23 cellular contexts compared by ENCODE assay signal in the genomic region with DNA sequence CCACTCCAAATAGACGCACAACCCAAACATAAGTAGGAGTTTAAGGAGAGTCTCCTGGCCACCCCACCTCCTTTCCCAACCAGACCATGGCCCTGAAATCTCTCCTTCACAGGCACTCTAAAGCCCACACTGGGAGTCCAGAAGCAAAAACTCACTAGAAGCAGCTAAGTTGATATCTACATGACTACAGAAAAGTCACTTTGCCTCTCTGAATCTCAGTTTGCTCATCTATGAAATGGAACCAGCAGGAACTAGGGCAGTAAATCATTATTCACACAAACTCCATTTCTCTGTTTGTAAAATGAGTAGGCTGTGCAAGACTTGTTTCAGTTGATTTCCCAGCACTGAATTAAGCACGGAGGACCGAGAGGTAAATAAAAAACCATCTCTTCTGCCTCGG. TPM values are rescaled to one million over a fixed set of nuclear protein-coding genes. Genes with fewer than 3 reads are reported as not detected.
DNase-seq lines count a peak whose midpoint lies in the region; ATAC-seq, FAIRE-seq and TF ChIP-seq lines count a peak whose summit lies in the region.
"Had no signal": no experiment of that assay in that cellular context is flagged by ENCODE, and none has a peak within 500 bp of the region (broad histone marks: within the 10 kb centered on the region; RNA-seq: fewer than 3 reads in every experiment).

No MANE protein-coding gene starts in this region.

- FAIRE-seq in GM12878 (lab: Jason Lieb, UNC) = no peak
- FAIRE-seq: G401.6 had no signal

- SMC1A ChIA-PET in GM12878 (lab: Charles Lee; ENCODE audit: uncharacterized antibody, unreplicated experiment) = interaction anchor here (1.1 to 1.3 kb wide), 2 partner anchors 9 to 59 kb away, joined by 3 to 4 read pairs; no protein-coding TSS in a partner anchor

- TF ChIP-seq CTCF in HCT116 (IDR thresholded peaks at IDR 0.05 in 2 of 3, conservative IDR thresholded peaks at IDR 0.05 in 1 of 3; ENCODE audit: borderline replicate concordance in 1 of 3, insufficient read depth in 1 of 3, low read depth in 2 of 3, low read length in 2 of 3) (no peak), GM12878 (IDR thresholded peaks at IDR 0.05 in 2 of 3, conservative IDR thresholded peaks at IDR 0.05 in 1 of 3; ENCODE audit: control insufficient read depth in 2 of 3, extremely low read depth in 1 of 3, insufficient read depth in 1 of 3, low read depth in 3 of 3, low read length in 3 of 3) (no peak), uterus (IDR thresholded peaks at IDR 0.05) (no peak), mammary epithelial cell (conservative IDR thresholded peaks at IDR 0.05 in 1 of 2, IDR thresholded peaks at IDR 0.05 in 1 of 2; ENCODE audit: extremely low read depth in 1 of 2, insufficient read depth in 1 of 2, low read depth in 1 of 2, low read length in 2 of 2) (no peak)

- peaks cover 6% of the 10 kb centered on the region for H3K4me1 Mint-ChIP-seq in activated T-cell treated with anti-CD3 and anti-CD28 coated beads, Interleukin-2, amount 50 U/mL, for 4 hours (ENCODE audit: low read depth)

- H3K4me3 ChIP-seq in BLaER1 = no peak overlapping the region
- no peak overlapping the region for H3K4me3 ChIP-seq in HCT116 (replicated peaks in 1 of 2; ENCODE audit: low read depth in 1 of 2, low read length in 2 of 2)
- H3K4me3 ChIP-seq in GM12878 = no peak overlapping the region
- H3K4me3 ChIP-seq in mesendoderm (ENCODE audit: low read length) = no peak overlapping the region
- H3K4me3 ChIP-seq in uterus = no peak overlapping the region
- H3K4me3 ChIP-seq in mammary epithelial cell (replicated peaks in 1 of 3; ENCODE audit: insufficient read depth in 1 of 3, low read depth in 2 of 3, low read length in 3 of 3) = no peak overlapping the region
- H3K4me3 ChIP-seq: MG63 had no signal

- no peak overlapping the region for H3K23ac ChIP-seq in mesendoderm (ENCODE audit: low read length)

- H3K27ac ChIP-seq in BLaER1 = no peak overlapping the region
- no peak overlapping the region for H3K27ac ChIP-seq in HCT116 (ENCODE audit: low read depth, low read length)
- H3K27ac ChIP-seq in GM12878 (ENCODE audit: control insufficient read depth, insufficient read depth) = no peak overlapping the region
- H3K27ac ChIP-seq in mesendoderm (ENCODE audit: low read depth, low read length) = no peak overlapping the region
- H3K27ac ChIP-seq in uterus = no peak overlapping the region
- no peak overlapping the region for H3K27ac ChIP-seq in mammary epithelial cell (ENCODE audit: insufficient read depth, low read depth, low read length)

- H4K8ac ChIP-seq in mesendoderm (ENCODE audit: low read depth, low read length) = no peak overlapping the region

- H3K79me1 ChIP-seq in mesendoderm (ENCODE audit: low read length) = no peaks in the 10 kb centered on the region

- H3K79me2 ChIP-seq in HCT116 (ENCODE audit: insufficient read depth, low read length) = peaks cover 8% of the 10 kb centered on the region; the same call in 1 of the 2 replicates
- no peaks in the 10 kb centered on the region for H3K79me2 ChIP-seq in GM12878 (ENCODE audit: control insufficient read depth, insufficient read depth, low read length)
- no peaks in the 10 kb centered on the region for H3K79me2 ChIP-seq in mesendoderm (ENCODE audit: control insufficient read depth, insufficient read depth, low read length)
- H3K79me2 ChIP-seq in mammary epithelial cell (ENCODE audit: insufficient read depth, low read length) = peaks cover 6% of the 10 kb centered on the region

- H3K9me3 Mint-ChIP-seq in activated T-cell treated with anti-CD3 and anti-CD28 coated beads, Interleukin-2, amount 50 U/mL, for 4 hours = peaks cover 16% of the 10 kb centered on the region

- no peak for TF ChIP-seq EP300 in GM12878 (IDR thresholded peaks at IDR 0.05; ENCODE audit: borderline replicate concordance in 1 of 2, control insufficient read depth in 1 of 2, low read depth in 2 of 2, low read length in 2 of 2)

- in situ Hi-C loops in GM12878 (cut with MboI) (no loop called here), mammary epithelial cell (cut with MboI; ENCODE audit: low sequenced_read_pairs in 2 of 2) (no loop called here)

- intact Hi-C loops in HCT116 (cut with micrococcal nuclease) (no loop called here), GM12878 (cut with micrococcal nuclease; ENCODE audit: unreplicated experiment) (loop anchor here (5.0 kb wide), 1 partner anchor 200 kb away; a partner anchor contains a TSS), uterus (cut with DNase I; ENCODE audit: low total_unique reads) (no loop called here), mammary epithelial cell (cut with micrococcal nuclease) (no loop called here)

- H2BK15ac ChIP-seq in mesendoderm (replicated peaks; ENCODE audit: low read depth) = no peak overlapping the region

- no peaks in the 10 kb centered on the region for H3K36me3 Mint-ChIP-seq in activated T-cell treated with anti-CD3 and anti-CD28 coated beads, Interleukin-2, amount 50 U/mL, for 4 hours (ENCODE audit: insufficient read depth)

- H2AK5ac ChIP-seq in mesendoderm (ENCODE audit: low read length) = no peak overlapping the region

- H3K27me3 ChIP-seq in BLaER1 (no peaks in the 10 kb centered on the region; the same call in 1 of the 2 replicates), HCT116 (ENCODE audit: insufficient read depth, low read length) (no peaks in the 10 kb centered on the region), GM12878 (replicated peaks in 1 of 2; ENCODE audit: control insufficient read depth in 2 of 2, insufficient read depth in 2 of 2, low read length in 1 of 2) (no peaks in the 10 kb centered on the region), mesendoderm (ENCODE audit: insufficient read depth, low read length, poor library complexity) (no peaks in the 10 kb centered on the region), uterus (peaks cover 2 to 3% of the 10 kb centered on the region in 2 donors), mammary epithelial cell (ENCODE audit: insufficient read depth, low read length) (no peaks in the 10 kb centered on the region)

- no peak overlapping the region for H3K4me3 Mint-ChIP-seq in activated T-cell treated with anti-CD3 and anti-CD28 coated beads, Interleukin-2, amount 50 U/mL, for 4 hours
- H3K4me3 Mint-ChIP-seq: CD14-positive monocyte had no signal

- H3K56ac ChIP-seq in mesendoderm (ENCODE audit: low read length) = peak overlapping the region; percentile 42

- H3K9me2 ChIP-seq in HCT116 (ENCODE audit: insufficient read depth) = no peaks in the 10 kb centered on the region

- H3K9me3 ChIP-seq in BLaER1 (peaks cover 23% of the 10 kb centered on the region), HCT116 (ENCODE audit: control insufficient read depth in 1 of 2, insufficient read depth in 1 of 2, low read depth in 1 of 2, low read length in 2 of 2) (no peaks in the 10 kb centered on the region), GM12878 (replicated peaks; ENCODE audit: control insufficient read depth, insufficient read depth, low read length) (peaks cover 3% of the 10 kb centered on the region; the same call in 2 of the 3 replicates), uterus (peaks cover 0 to 5% of the 10 kb centered on the region in 2 donors), mammary epithelial cell (replicated peaks; ENCODE audit: insufficient read depth, low read length) (no peaks in the 10 kb centered on the region)

- peaks cover 31% of the 10 kb centered on the region for H3K27me3 Mint-ChIP-seq in activated T-cell treated with anti-CD3 and anti-CD28 coated beads, Interleukin-2, amount 50 U/mL, for 4 hours (ENCODE audit: low read depth)

- H3K4me2 ChIP-seq in BLaER1 (peak overlapping the region; percentile 60), HCT116 (ENCODE audit: low read length) (peak overlapping the region; percentile 77), GM12878 (ENCODE audit: control insufficient read depth, insufficient read depth) (no peak overlapping the region), mesendoderm (ENCODE audit: low read length) (no peak overlapping the region), mammary epithelial cell (ENCODE audit: insufficient read depth, low read depth, low read length) (no peak overlapping the region)

- no peak overlapping the region for H2BK120ac ChIP-seq in mesendoderm (ENCODE audit: low read depth, low read length)

- H3K18ac ChIP-seq in mesendoderm (ENCODE audit: low read length) = no peak overlapping the region

- peaks cover 17% of the 10 kb centered on the region for H3K4me1 ChIP-seq in BLaER1
- H3K4me1 ChIP-seq in HCT116 (ENCODE audit: control insufficient read depth in 1 of 2, insufficient read depth in 2 of 2, low read length in 2 of 2) = peaks cover 29 to 38% of the 10 kb centered on the region in 2 experiments
- peaks cover 31% of the 10 kb centered on the region for H3K4me1 ChIP-seq in GM12878 (ENCODE audit: control insufficient read depth, insufficient read depth, low read length)
- H3K4me1 ChIP-seq in mesendoderm (ENCODE audit: control insufficient read depth, low read depth, low read length) = no peaks in the 10 kb centered on the region
- H3K4me1 ChIP-seq in uterus = peaks cover 0 to 6% of the 10 kb centered on the region in 2 donors
- peaks cover 27% of the 10 kb centered on the region for H3K4me1 ChIP-seq in mammary epithelial cell (ENCODE audit: insufficient read depth, low read length)

- CTCF ChIA-PET in HCT116 (lab: Charles Lee) = no interaction called here
- CTCF ChIA-PET in GM12878 (lab: Yijun Ruan, JAX) = no interaction called here
- CTCF ChIA-PET in mammary epithelial cell (lab: Charles Lee; ENCODE audit: low non-redundant PET) = no interaction called here

- no peak for TF ChIP-seq POLR2A in HCT116 (IDR thresholded peaks at IDR 0.05; ENCODE audit: borderline replicate concordance, extremely low read depth, insufficient read depth, insufficient read length)
- TF ChIP-seq POLR2A in GM12878 (IDR thresholded peaks at IDR 0.05; ENCODE audit: low read depth, low read length) = no peak
- TF ChIP-seq POLR2A in uterus (IDR thresholded peaks at IDR 0.05) = no peak

- TF ChIP-seq RAD21 in HCT116 (IDR thresholded peaks at IDR 0.05; ENCODE audit: low read depth) (no peak), GM12878 (IDR thresholded peaks at IDR 0.05; ENCODE audit: insufficient read depth, low read depth, low read length) (no peak)

- H4K5ac ChIP-seq in mesendoderm (ENCODE audit: low read length) = no peak overlapping the region

- WGBS in GM12878 (ENCODE audit: insufficient coverage, insufficient replicate concordance, low lambda C conversion rate, missing lambda C conversion rate) = 14% methylated on average over 4 of the region's 4 CpGs
- WGBS in mesendoderm (ENCODE audit: extremely low coverage, insufficient coverage, low lambda C conversion rate) = no CpG with 5 or more reads among the region's 4 CpGs
- 100% methylated on average over 4 of the region's 4 CpGs for whole genome bisulfite sequencing in mammary epithelial cell (ENCODE audit: low coverage, missing lambda C conversion rate)

- no peak overlapping the region for H3K4ac ChIP-seq in mesendoderm (ENCODE audit: low read depth, low read length)

- RAD21 ChIA-PET in HCT116 (lab: Charles Lee; ENCODE audit: low non-redundant PET in 1 of 2, low total read pairs in 2 of 2, uncharacterized antibody in 2 of 2, unreplicated experiment in 2 of 2) (no interaction called here), GM12878 (lab: Charles Lee; ENCODE audit: unreplicated experiment) (no interaction called here)

- H3K36me3 ChIP-seq in BLaER1 = no peaks in the 10 kb centered on the region
- no peaks in the 10 kb centered on the region for H3K36me3 ChIP-seq in HCT116 (ENCODE audit: control insufficient read depth in 1 of 2, insufficient read depth in 2 of 2, low read length in 2 of 2)
- no peaks in the 10 kb centered on the region for H3K36me3 ChIP-seq in GM12878 (ENCODE audit: control insufficient read depth in 2 of 2, insufficient read depth in 2 of 2, low read length in 1 of 2)
- H3K36me3 ChIP-seq in mesendoderm (ENCODE audit: control insufficient read depth, insufficient read depth, low read length) = no peaks in the 10 kb centered on the region
- H3K36me3 ChIP-seq in uterus = no peaks in the 10 kb centered on the region
- no peaks in the 10 kb centered on the region for H3K36me3 ChIP-seq in mammary epithelial cell (ENCODE audit: insufficient read depth, low read length)
- H3K36me3 ChIP-seq: MG63 had no signal

- H4K20me1 ChIP-seq in BLaER1 (no peaks in the 10 kb centered on the region), HCT116 (ENCODE audit: insufficient read depth) (no peaks in the 10 kb centered on the region), GM12878 (ENCODE audit: control insufficient read depth, insufficient read depth) (no peaks in the 10 kb centered on the region), mammary epithelial cell (ENCODE audit: insufficient read depth, low read length) (no peaks in the 10 kb centered on the region)

- H2AFZ ChIP-seq in HCT116 (ENCODE audit: low read depth, low read length, poor library complexity, severe bottlenecking) = no peak overlapping the region
- peak overlapping the region; percentile 30; the same call in 1 of the 2 replicates for H2AFZ ChIP-seq in GM12878 (ENCODE audit: control insufficient read depth, low read depth, low read length)
- no peak overlapping the region for H2AFZ ChIP-seq in mammary epithelial cell (ENCODE audit: low read depth, low read length)

- BruUV-seq in HCT116 (replicated peaks; lab: Mats Ljungman, UMichigan) = no TSS peak
- BruUV-seq in GM12878 (replicated peaks; lab: Mats Ljungman, UMichigan) = no TSS peak
- BruUV-seq in mammary epithelial cell (replicated peaks; lab: Mats Ljungman, UMichigan) = no TSS peak

- H3K9ac ChIP-seq in BLaER1 = no peak overlapping the region
- H3K9ac ChIP-seq in HCT116 (ENCODE audit: low read length) = no peak overlapping the region
- peak overlapping the region; percentile 12; the same call in 1 of the 2 replicates for H3K9ac ChIP-seq in GM12878 (ENCODE audit: control insufficient read depth, insufficient read depth, low read length)
- no peak overlapping the region for H3K9ac ChIP-seq in mesendoderm (ENCODE audit: low read length)
- no peak overlapping the region for H3K9ac ChIP-seq in mammary epithelial cell (ENCODE audit: insufficient read depth, low read length)

- DNase-seq in HCT116 (ENCODE audit: low read depth, low spot score) (no peak), GM12878 (ENCODE audit: low read depth, low spot score) (no peak), mesendoderm (no peak), uterus (no peak), mammary epithelial cell (no peak)
- DNase-seq in activated T-cell treated with anti-CD3 and anti-CD28 coated beads, Interleukin-2, amount 50 U/mL, for 4 hours = no peak
- DNase-seq: KBM-7; MG63; NCI-H1105 treated with DMSO at 0.1 percent for 48 hours; NCI-H146; NCI-H1930; NCI-H2107; NCI-H446; NCI-H526; NCI-H82; NK-92 treated with Interleukin-12 subunit alpha and Interleukin-12 subunit beta, amount 100 ng/mL, for 24 hours; SHP77; T-helper 1 cell had no signal

- POLR2A ChIA-PET in HCT116 (lab: Charles Lee) (no interaction called here), GM12878 (lab: Charles Lee) (no interaction called here)

- dilution Hi-C loops in mammary epithelial cell (cut with HindIII; ENCODE audit: low sequenced_read_pairs) = no loop called here

- ATAC-seq in HCT116 = no peak
- ATAC-seq in GM12878 = no peak
- no peak for ATAC-seq in GM21619 (IDR thresholded peaks at IDR 0.05; ENCODE audit: unreplicated experiment)
- ATAC-seq in activated T-cell treated with anti-CD3 and anti-CD28 coated beads, Interleukin-2, amount 50 U/mL, for 4 hours = no peak
- ATAC-seq: Panc1 had no signal

- no peak overlapping the region for H2BK5ac ChIP-seq in mesendoderm (ENCODE audit: low read length)

RNA-seq across cellular contexts. Expression of a gene that starts 4.1 kb away (rescaled TPM):
- total RNA-seq in HCT116 (2021; ENCODE audit: unreplicated experiment) = 52.6 TPM
- polyA plus RNA-seq in HCT116 (2012) = 38.6 and 39.3 TPM in 2 replicates
- 6.0 TPM in 2 replicates for total RNA-seq in GM12878 (2013; cell fraction: nucleolus; rRNA removed)
- 2.6 and 2.7 TPM in 2 replicates for total RNA-seq in GM12878 (2014; rRNA removed)
- total RNA-seq in GM12878 (2014; rRNA removed; fragmentation: Illumina TruSeq; extraction: Trizol) = 2.3 and 3.3 TPM in 2 replicates
- 5.3 and 5.9 TPM in 2 replicates for total RNA-seq in GM12878 (2021)
- 0.96 TPM for polyA plus RNA-seq in GM12878 (2011; ENCODE audit: low read depth)
- polyA plus RNA-seq in GM12878 (2011; rRNA removed) = 7.2 and 7.8 TPM in 2 replicates
- 5.4 and 5.6 TPM in 2 replicates for polyA plus RNA-seq in GM12878 (2011; cell fraction: cytosol; rRNA removed)
- polyA plus RNA-seq in GM12878 (2011; cell fraction: nucleus; rRNA removed) = 7.6 and 9.8 TPM in 2 replicates
- 2.3 and 3.2 TPM in 2 replicates for polyA plus RNA-seq in GM12878 (2012)
- 3.0 and 34.5 TPM in 2 replicates for polyA plus RNA-seq in GM12878 (2014; fragmentation: Illumina TruSeq; extraction: Trizol)
- 1 to 10 TPM in 1 of 2 experiments, under 1 TPM in 1; 0.50 to 1.2 TPM for polyA plus RNA-seq in GM12878 (2014; fragmentation: Nextera tagmentation; extraction: Ambion mirVana)
- 2.3 and 2.8 TPM in 2 replicates for polyA plus RNA-seq in GM12878 (2014; rRNA removed)
- polyA plus RNA-seq in GM12878 (2016; fragmentation: Nextera tagmentation; extraction: Ambion mirVana) = 1 to 10 TPM in 1 of 2 experiments, under 1 TPM in 1; 0.74 to 1.6 TPM
- 9.4 and 14.1 TPM in 2 replicates for polyA minus RNA-seq in GM12878 (2011; rRNA and poly(A)+ RNA removed)
- 2.9 and 5.1 TPM in 2 replicates for polyA minus RNA-seq in GM12878 (2011; cell fraction: cytosol; rRNA and poly(A)+ RNA removed)
- 5.4 and 9.2 TPM in 2 replicates for polyA minus RNA-seq in GM12878 (2011; cell fraction: nucleus; rRNA and poly(A)+ RNA removed)
- polyA plus RNA-seq in mesendoderm (2013, experiment 1 of 2) = 23.3 TPM
- 24.1 TPM for polyA plus RNA-seq in mesendoderm (2013, experiment 2 of 2)
- total RNA-seq in uterus = 1 to 10 TPM in 2 of 4 donors, under 1 TPM in 1, not detected in 1; under 0.01 to 8.7 (median 1.9) TPM
- 1 to 10 TPM in 2 of 3 donors, under 1 TPM in 1; 0.86 to 5.0 (median 1.7) TPM for total RNA-seq in activated T-cell treated with anti-CD3 and anti-CD28 coated beads, Interleukin-2, amount 50 U/mL, for 4 hours
- total RNA-seq in mammary epithelial cell = 10 to 100 TPM; 17.8 to 32.0 TPM
- 14.0 TPM for polyA plus RNA-seq in mammary epithelial cell
- 78.6 TPM for polyA minus RNA-seq in mammary epithelial cell
- polyA plus RNA-seq: CD14-positive monocyte had no signal

Comparison
In these comparisons a context has a peak if more than half of its experiments do, and no peak if none do; other contexts are left out.
1. H3K4me2 ChIP-seq: peak in BLaER1 (single experiment) and HCT116 (single experiment); none in GM12878 (single experiment), mesendoderm (single experiment) and mammary epithelial cell (single experiment).